ENCODE assay signal across 9 cellular contexts in genomic region chr21:25895565-25896205, GRCh38.
A peak's percentile ranks its signal among the peaks of the same experiment; 100 is the strongest.
DNase-seq lines count a peak whose midpoint lies in the region; ATAC-seq and TF ChIP-seq lines count a peak whose summit lies in the region.
"Had no signal": no experiment of that assay in that cellular context is flagged by ENCODE, and none has a peak within 500 bp of the region (broad histone marks: within the 10 kb centered on the region; RNA-seq: fewer than 3 reads in every experiment).

No MANE protein-coding gene starts in this region.

- TF ChIP-seq CTCF in GM06990 (IDR thresholded peaks at IDR 0.05; ENCODE audit: insufficient read depth, low read length, poor library complexity, severe bottlenecking) (peak; percentile 44), LNCAP (IDR thresholded peaks at IDR 0.05) (peak; percentile 55; the same call in 1 of the 2 replicates), prostate gland (IDR thresholded peaks at IDR 0.05) (peak; percentile 30 to 59 (median 50))

- H3K36me3 ChIP-seq in GM06990 (ENCODE audit: control insufficient read depth, insufficient read depth, low read length), result no peaks in the 10 kb centered on the region
- H3K36me3 ChIP-seq in SK-N-MC (ENCODE audit: insufficient read depth, low read length), result peaks cover 74% of the 10 kb centered on the region
- no peaks in the 10 kb centered on the region for H3K36me3 ChIP-seq in prostate gland

- H3K27me3 ChIP-seq in GM06990 (replicated peaks; ENCODE audit: control insufficient read depth, insufficient read depth, low read length) (no peaks in the 10 kb centered on the region; the same call in 1 of the 2 replicates), prostate gland (replicated peaks; ENCODE audit: insufficient read depth) (no peaks in the 10 kb centered on the region)

- DNase-seq in GM06990 (ENCODE audit: extremely low read depth, insufficient read length) (no peak), SK-N-MC (ENCODE audit: low read depth, low spot score) (peak; percentile 40), fibroblast of gingiva (ENCODE audit: low read depth) (peak; percentile 32), prostate gland (ENCODE audit: low spot score) (no peak), OCI-M2 (lab: John Stamatoyannopoulos, UW; ENCODE audit: unreplicated experiment) (no peak)

- WGBS in prostate gland, result 24% methylated on average over 6 of the region's 6 CpGs

- peak; percentile 89 for ATAC-seq in GM21529 (IDR thresholded peaks at IDR 0.05; ENCODE audit: unreplicated experiment)
- ATAC-seq in HG03025 (IDR thresholded peaks at IDR 0.05; ENCODE audit: low FRiP score, unreplicated experiment), result no peak

- H3K4me1 ChIP-seq in prostate gland (replicated peaks), result no peaks in the 10 kb centered on the region

- intact Hi-C loops in prostate gland (cut with DNase I), result loop anchor here (5.0 kb wide), 2 partner anchors 277 to 822 kb away; partner anchors contain the start of gene APP

- H3K9me3 ChIP-seq in SK-N-MC (ENCODE audit: low read depth, low read length) (no peaks in the 10 kb centered on the region), prostate gland (no peaks in the 10 kb centered on the region)

- H3K4me3 ChIP-seq in GM06990 (replicated peaks; ENCODE audit: low read depth, low read length) (no peak overlapping the region), SK-N-MC (peak overlapping the region; percentile 44), prostate gland (no peak overlapping the region)
- H3K4me3 ChIP-seq: skin epidermis had no signal

- H3K9ac ChIP-seq in SK-N-MC (ENCODE audit: insufficient read length), result no peak overlapping the region

- no peak for TF ChIP-seq POLR2A in prostate gland (IDR thresholded peaks at IDR 0.05)

- H3K27ac ChIP-seq in SK-N-MC (peak overlapping the region; percentile 87), prostate gland (no peak overlapping the region)

Comparison
In these comparisons a context has a peak if more than half of its experiments do, and no peak if none do; other contexts are left out.
1. DNase-seq: peak in SK-N-MC (single experiment) and fibroblast of gingiva (single experiment); none in GM06990 (single experiment), prostate gland (single experiment) and OCI-M2 (single experiment).
2. Peak in every context shown above with its lines, with median percentiles within 50 percentile points of each other: CTCF ChIP-seq.